In genomic region chr4:112523764-112524505, GRCh38 we compare ENCODE assay signal across 8 cellular contexts. TPM values are rescaled to one million over a fixed set of nuclear protein-coding genes. Genes with fewer than 3 reads are reported as not detected.
A peak's percentile ranks its signal among the peaks of the same experiment; 100 is the strongest.
DNase-seq lines count a peak whose midpoint lies in the region; ATAC-seq and TF ChIP-seq lines count a peak whose summit lies in the region.

No MANE protein-coding gene starts in this region.

- DNase-seq in NCI-H1694 (lab: John Stamatoyannopoulos, UW) (peak; percentile 7), coronary artery (ENCODE audit: low spot score) (no peak), mesothelial cell of epicardium (ENCODE audit: low spot score in 2 of 2, unreplicated experiment in 2 of 2) (peak; percentile 69 to 83), glomerular visceral epithelial cell (ENCODE audit: extremely low spot score) (no peak)
- peak; percentile 62 to 70 for DNase-seq in activated CD4-positive, alpha-beta T cell treated with anti-CD3 and anti-CD28 coated beads for 24 hours (ENCODE audit: low read depth in 2 of 2)
- peak; percentile 89 for DNase-seq in stimulated activated CD8-positive, alpha-beta memory T cell treated with anti-CD3 and anti-CD28 coated beads, Interleukin-4, amount 100 ng/mL, for 48 hours

- ATAC-seq in GM18511 (IDR thresholded peaks at IDR 0.05; ENCODE audit: unreplicated experiment) (peak; percentile 78), HG02840 (IDR thresholded peaks at IDR 0.05; ENCODE audit: low FRiP score, unreplicated experiment) (peak; percentile 84)

- H3K4me3 ChIP-seq in coronary artery = peak overlapping the region; percentile 64

- H3K4me3 Mint-ChIP-seq in mesothelial cell of epicardium = peak overlapping the region; percentile 73

- H3K9me3 Mint-ChIP-seq in mesothelial cell of epicardium = peaks cover 2% of the 10 kb centered on the region

- no peak overlapping the region for H3K27ac Mint-ChIP-seq in mesothelial cell of epicardium

- TF ChIP-seq CTCF in coronary artery (IDR thresholded peaks at IDR 0.05) = no peak
- TF ChIP-seq CTCF in mesothelial cell of epicardium (IDR thresholded peaks at IDR 0.05; ENCODE audit: unreplicated experiment) = peak; percentile 84

- H3K27ac ChIP-seq in coronary artery = no peak overlapping the region

- H3K4me1 Mint-ChIP-seq in mesothelial cell of epicardium = peaks cover 5% of the 10 kb centered on the region

- peaks cover 81% of the 10 kb centered on the region for H3K27me3 Mint-ChIP-seq in mesothelial cell of epicardium (ENCODE audit: low read depth)

- H3K36me3 Mint-ChIP-seq in mesothelial cell of epicardium = no peaks in the 10 kb centered on the region

RNA-seq across cellular contexts. Expression of gene NEUROG2, which starts 8.0 kb away (rescaled TPM):
- total RNA-seq in mesothelial cell of epicardium = not detected in 3 replicates

Comparison
In these comparisons a context has a peak if more than half of its experiments do, and no peak if none do; other contexts are left out.
1. DNase-seq: peak in NCI-H1694 (single experiment), activated CD4-positive, alpha-beta T cell treated with anti-CD3 and anti-CD28 coated beads for 24 hours (2 of 2), mesothelial cell of epicardium (2 of 2) and stimulated activated CD8-positive, alpha-beta memory T cell treated with anti-CD3 and anti-CD28 coated beads, Interleukin-4, amount 100 ng/mL, for 48 hours (single experiment); none in coronary artery (single experiment) and glomerular visceral epithelial cell (single experiment).